18 cellular contexts compared by ENCODE assay signal in the genomic region with DNA sequence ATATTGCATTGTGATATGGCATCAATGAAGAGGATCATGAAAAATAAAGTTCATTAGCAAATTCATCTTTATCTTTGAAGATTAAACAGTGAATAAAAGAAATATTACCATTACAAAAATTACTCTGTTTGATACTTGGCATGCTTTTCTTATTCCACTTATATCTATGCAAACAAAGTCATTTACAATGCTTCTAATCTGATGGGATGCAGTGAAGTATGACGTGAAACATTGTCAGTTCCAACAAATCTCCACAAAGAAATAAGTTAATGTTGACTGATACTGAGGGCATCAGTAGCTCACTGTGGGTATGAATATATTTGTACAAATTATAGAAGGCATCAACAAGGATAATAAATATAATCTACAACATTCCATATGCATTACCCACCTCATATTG.
A peak's percentile ranks its signal among the peaks of the same experiment; 100 is the strongest.
DNase-seq lines count a peak whose midpoint lies in the region; ATAC-seq and TF ChIP-seq lines count a peak whose summit lies in the region.
"Had no signal": no experiment of that assay in that cellular context is flagged by ENCODE, and none has a peak within 500 bp of the region (broad histone marks: within the 10 kb centered on the region; RNA-seq: fewer than 3 reads in every experiment).

No MANE protein-coding gene starts in this region.

- ATAC-seq in PC-3: peak; percentile 27; the same call in 1 of the 2 replicates
- no peak for ATAC-seq in HG02763 (IDR thresholded peaks at IDR 0.05; ENCODE audit: unreplicated experiment)
- ATAC-seq: A549; CD8-positive, alpha-beta T cell; GM12878 had no signal

- no peaks in the 10 kb centered on the region for H3K4me1 ChIP-seq in PC-3 (ENCODE audit: insufficient read depth, low read length)
- H3K4me1 ChIP-seq: A549; BLaER1 treated with 17β-estradiol and CSF1 and Interleukin-3, amounts not matched to agents 10 nM and 100 nM; Caco-2 had no signal

- no peak for TF ChIP-seq CTCF in 22Rv1 (IDR thresholded peaks at IDR 0.05)
- no peak for TF ChIP-seq CTCF in LNCaP clone FGC (IDR thresholded peaks at IDR 0.05; ENCODE audit: control insufficient read depth, extremely low read depth, insufficient read depth)
- TF ChIP-seq CTCF in PC-3 (conservative IDR thresholded peaks at IDR 0.05; ENCODE audit: low read depth, low read length): no peak

- no peak overlapping the region for H3K4me2 ChIP-seq in PC-3 (ENCODE audit: low read length)
- H3K4me2 ChIP-seq: A549; BLaER1 treated with 17β-estradiol and CSF1 and Interleukin-3, amounts not matched to agents 10 nM and 100 nM had no signal

- no TSS peak for BruUV-seq in PC-3 (replicated peaks; lab: Mats Ljungman, UMichigan)

- POLR2A ChIA-PET in PC-3 (lab: Charles Lee; ENCODE audit: unreplicated experiment): no interaction called here

- H3K4me3 ChIP-seq in LNCaP clone FGC (ENCODE audit: low read depth, low read length) (no peak overlapping the region), PC-3 (ENCODE audit: low read length) (no peak overlapping the region)
- H3K4me3 ChIP-seq: A549; BLaER1 treated with 17β-estradiol and CSF1 and Interleukin-3, amounts not matched to agents 10 nM and 100 nM; GM12878 had no signal

- H3K27ac ChIP-seq in 22Rv1 (peak overlapping the region; percentile 81), PC-3 (ENCODE audit: low read length) (no peak overlapping the region)
- H3K27ac ChIP-seq: A549; BLaER1 treated with 17β-estradiol and CSF1 and Interleukin-3, amounts not matched to agents 10 nM and 100 nM; C4-2B had no signal

- no peaks in the 10 kb centered on the region for H3K36me3 ChIP-seq in PC-3 (ENCODE audit: low read depth, low read length)
- H3K36me3 ChIP-seq: BLaER1 treated with 17β-estradiol and CSF1 and Interleukin-3, amounts not matched to agents 10 nM and 100 nM had no signal

- H3K27me3 ChIP-seq in PC-3 (ENCODE audit: low read length): no peaks in the 10 kb centered on the region
- H3K27me3 ChIP-seq: BLaER1 treated with 17β-estradiol and CSF1 and Interleukin-3, amounts not matched to agents 10 nM and 100 nM had no signal

- intact Hi-C loops in PC-3 (cut with micrococcal nuclease): loop anchor here (5.0 kb wide), 1 partner anchor 540 kb away; no protein-coding TSS in a partner anchor

- no peaks in the 10 kb centered on the region for H4K20me1 ChIP-seq in PC-3 (ENCODE audit: low read length)
- H4K20me1 ChIP-seq: BLaER1 treated with 17β-estradiol and CSF1 and Interleukin-3, amounts not matched to agents 10 nM and 100 nM had no signal

- H2AFZ ChIP-seq in PC-3 (ENCODE audit: low read length): no peak overlapping the region

- H3K79me2 ChIP-seq in PC-3 (ENCODE audit: low read length): no peaks in the 10 kb centered on the region

- H3F3A ChIP-seq in PC-3 (ENCODE audit: low read length, unreplicated experiment): no peaks in the 10 kb centered on the region

- no peaks in the 10 kb centered on the region for H3K9me3 ChIP-seq in PC-3 (ENCODE audit: low read length)
- H3K9me3 ChIP-seq: A549; BLaER1 treated with 17β-estradiol and CSF1 and Interleukin-3, amounts not matched to agents 10 nM and 100 nM; Caco-2 had no signal

- DNase-seq in LNCaP clone FGC (ENCODE audit: low read depth) (peak; percentile 92), PC-3 (no peak), NCI-H128 (lab: John Stamatoyannopoulos, UW; ENCODE audit: unreplicated experiment) (no peak)
- DNase-seq: AML-193; Caco-2; Calu3; CD4-positive, alpha-beta T cell; CD8-positive, alpha-beta T cell; DMS53; DND-41; EL; GDM1 had no signal

- H3K9me2 ChIP-seq in PC-3 (replicated peaks; ENCODE audit: low read length): no peaks in the 10 kb centered on the region

- H3K9ac ChIP-seq in PC-3 (ENCODE audit: low read length): no peak overlapping the region
- H3K9ac ChIP-seq: BLaER1 treated with 17β-estradiol and CSF1 and Interleukin-3, amounts not matched to agents 10 nM and 100 nM had no signal

- CTCF ChIA-PET in PC-3 (lab: Charles Lee): no interaction called here
